ENCODE assay signal across 12 cellular contexts in the genomic region with DNA sequence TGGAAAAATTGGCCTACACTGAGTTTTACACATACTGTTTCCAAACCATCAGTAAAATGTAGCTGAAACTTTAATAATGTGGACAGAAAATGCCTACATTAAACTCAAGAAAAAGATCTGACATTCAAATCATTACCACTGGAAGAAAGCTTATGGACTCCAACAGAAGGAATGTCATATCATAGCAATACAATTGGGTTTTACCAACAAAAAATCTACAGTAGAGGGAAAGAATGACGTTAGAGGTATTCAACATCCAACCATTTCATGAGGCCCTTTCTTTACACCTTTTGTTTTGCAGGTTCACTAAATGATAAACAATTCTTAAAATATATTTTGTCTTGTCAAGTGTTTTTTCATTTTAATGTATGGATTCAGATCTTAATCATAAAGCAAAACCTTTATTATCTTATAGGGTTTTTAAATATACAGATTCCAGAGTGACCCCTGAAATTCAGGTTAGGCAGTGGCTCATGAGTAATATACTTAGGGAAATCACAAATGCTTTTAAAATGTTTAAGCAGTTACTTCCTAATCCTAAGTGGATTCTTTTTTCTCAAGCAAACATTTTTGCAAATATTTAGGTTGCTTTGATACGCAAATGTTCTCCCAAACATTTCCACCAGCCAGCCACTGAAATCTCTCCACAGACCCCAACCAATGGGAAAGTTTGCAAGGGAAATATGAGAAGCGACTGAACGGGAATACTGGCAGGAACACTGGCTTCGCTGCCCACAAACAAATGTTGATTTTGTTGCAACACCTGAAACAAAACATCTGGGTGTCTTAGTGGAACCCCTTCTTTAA.
DNase-seq lines count a peak whose midpoint lies in the region; ATAC-seq and TF ChIP-seq lines count a peak whose summit lies in the region.
"Had no signal": no experiment of that assay in that cellular context is flagged by ENCODE, and none has a peak within 500 bp of the region (broad histone marks: within the 10 kb centered on the region; RNA-seq: fewer than 3 reads in every experiment).

No MANE protein-coding gene starts in this region.

- H3K9me3 ChIP-seq in esophagus muscularis mucosa: no peaks in the 10 kb centered on the region
- H3K9me3 ChIP-seq: MG63 had no signal

- no peak for TF ChIP-seq EP300 in esophagus muscularis mucosa (IDR thresholded peaks at IDR 0.05)

- whole genome bisulfite sequencing in esophagus muscularis mucosa: 72% methylated on average over 5 of the region's 5 CpGs

- no peak for TF ChIP-seq CTCF in esophagus muscularis mucosa (IDR thresholded peaks at IDR 0.05)

- H3K36me3 ChIP-seq in esophagus muscularis mucosa: no peaks in the 10 kb centered on the region
- H3K36me3 ChIP-seq: MG63 had no signal

- no peak overlapping the region for H3K4me3 ChIP-seq in esophagus muscularis mucosa

- peaks cover 3 to 39% (median 20%) of the 10 kb centered on the region in 4 donors for H3K4me1 ChIP-seq in esophagus muscularis mucosa

- TF ChIP-seq POLR2A in esophagus muscularis mucosa (IDR thresholded peaks at IDR 0.05; ENCODE audit: low read depth): no peak

- peak; percentile 70 for DNase-seq in DMS 273 (lab: John Stamatoyannopoulos, UW; ENCODE audit: unreplicated experiment)
- peak; percentile 85 for DNase-seq in NCI-H69 (lab: John Stamatoyannopoulos, UW)
- no peak for DNase-seq in esophagus muscularis mucosa (ENCODE audit: extremely low spot score)
- DNase-seq in pons (ENCODE audit: low spot score): peak; percentile 39
- DNase-seq in NOMO-1 treated with DMSO at 0.1 percent for 48 hours (lab: John Stamatoyannopoulos, UW; ENCODE audit: unreplicated experiment): no peak
- no peak for DNase-seq in KG1 (lab: John Stamatoyannopoulos, UW)
- no peak for DNase-seq in Kasumi-1 (lab: John Stamatoyannopoulos, UW)
- DNase-seq: activated CD4-positive, alpha-beta T cell treated with anti-CD3 and anti-CD28 coated beads for 4 hours; CD4-positive, alpha-beta memory T cell; foreskin melanocyte; MG63 had no signal

- ATAC-seq in HG03354 (IDR thresholded peaks at IDR 0.05; ENCODE audit: poor library complexity, severe bottlenecking, unreplicated experiment): no peak

- H3K27ac ChIP-seq in esophagus muscularis mucosa (replicated peaks in 1 of 4): peak overlapping the region; percentile 40 to 67 (median 59)

- intact Hi-C loops in esophagus muscularis mucosa (cut with DNase I): loop anchor here (5.0 to 10.0 kb wide), 3 partner anchors 187 to 445 kb away; no protein-coding TSS in a partner anchor

- H3K27me3 ChIP-seq in esophagus muscularis mucosa: no peaks in the 10 kb centered on the region
- H3K27me3 ChIP-seq: MG63 had no signal

Comparison
In these comparisons a context has a peak if more than half of its experiments do, and no peak if none do; other contexts are left out.
1. DNase-seq: peak in DMS 273 (single experiment), NCI-H69 (single experiment) and pons (single experiment); none in esophagus muscularis mucosa (single experiment), NOMO-1 treated with DMSO at 0.1 percent for 48 hours (single experiment), KG1 (single experiment) and Kasumi-1 (0 of 2).